In genomic region chr2:214808961-214809750, GRCh38 we compare ENCODE assay signal across 8 cellular contexts. TPM values are rescaled to one million over a fixed set of nuclear protein-coding genes. Genes with fewer than 3 reads are reported as not detected.
DNase-seq lines count a peak whose midpoint lies in the region; ATAC-seq and TF ChIP-seq lines count a peak whose summit lies in the region.

Gene BARD1, minus strand, starts transcription at chr2:214809683. Its CDS starts 114 bp downstream, at chr2:214809569.

- peak; percentile 36 to 38 for ATAC-seq in activated naive CD4-positive, alpha-beta T cell treated with anti-CD3 and anti-CD28 coated beads, Interleukin-2, amount 50 U/mL, for 72 hours
- peak; percentile 31 for ATAC-seq in upper lobe of right lung

- H2BK120ac ChIP-seq in trophoblast cell (ENCODE audit: insufficient read depth, low read length, poor library complexity), result peak within 1 kb of the TSS; percentile 34

- intact Hi-C loops in head of caudate nucleus (cut with DNase I), result no loop called here
- intact Hi-C loops in upper lobe of right lung (cut with DNase I), result no loop called here

- peak within 1 kb of the TSS; percentile 91 for H3K4me3 ChIP-seq in trophoblast cell (ENCODE audit: low read depth, low read length)
- H3K4me3 ChIP-seq in upper lobe of right lung, result peak within 1 kb of the TSS; percentile 80

- H3K36me3 Mint-ChIP-seq in activated naive CD4-positive, alpha-beta T cell treated with anti-CD3 and anti-CD28 coated beads, Interleukin-2, amount 50 U/mL, for 72 hours, result peaks cover 20 to 33% of the 10 kb centered on the region in 2 donors

- no peak within 1 kb of the TSS for H3K4ac ChIP-seq in trophoblast cell (ENCODE audit: low read depth, low read length)

- peak within 1 kb of the TSS; percentile 87 to 100 for H3K27ac Mint-ChIP-seq in activated naive CD4-positive, alpha-beta T cell treated with anti-CD3 and anti-CD28 coated beads, Interleukin-2, amount 50 U/mL, for 72 hours

- peak within 1 kb of the TSS; percentile 44 for H4K8ac ChIP-seq in trophoblast cell (ENCODE audit: low read depth, low read length)

- H2AFZ ChIP-seq in trophoblast cell (ENCODE audit: insufficient read depth, low read length, poor library complexity), result peak within 1 kb of the TSS; percentile 58

- H3K18ac ChIP-seq in trophoblast cell (ENCODE audit: low read length), result peak within 1 kb of the TSS; percentile 28

- no CpG with 5 or more reads among the region's 76 CpGs for WGBS in trophoblast cell (ENCODE audit: extremely low coverage, insufficient coverage, insufficient read length)

- no peaks in the 10 kb centered on the region for H3K9me3 Mint-ChIP-seq in activated naive CD4-positive, alpha-beta T cell treated with anti-CD3 and anti-CD28 coated beads, Interleukin-2, amount 50 U/mL, for 72 hours

- peak within 1 kb of the TSS; percentile 53 for H3K9ac ChIP-seq in trophoblast cell (ENCODE audit: low read length)

- peak within 1 kb of the TSS; percentile 14 for H3K14ac ChIP-seq in trophoblast cell (ENCODE audit: low read length)

- H3K27ac ChIP-seq in RWPE1 (peak within 1 kb of the TSS; percentile 99), trophoblast cell (ENCODE audit: low read depth, low read length) (peak within 1 kb of the TSS; percentile 71), upper lobe of right lung (peak within 1 kb of the TSS; percentile 82)

- CTCF ChIA-PET in RWPE1 (lab: Yijun Ruan, JAX), result interaction anchor here (0.5 kb wide), 1 partner anchor 1122 kb away, joined by 3 read pairs; no protein-coding TSS in a partner anchor

- H3K9me3 ChIP-seq in trophoblast cell (ENCODE audit: insufficient read depth, low read depth, low read length), result no peaks in the 10 kb centered on the region
- no peaks in the 10 kb centered on the region for H3K9me3 ChIP-seq in upper lobe of right lung

- peaks cover 5% of the 10 kb centered on the region for H3K79me2 ChIP-seq in trophoblast cell (ENCODE audit: control insufficient read depth, insufficient read depth, low read length, poor library complexity)

- no peak within 1 kb of the TSS for H2BK12ac ChIP-seq in trophoblast cell (ENCODE audit: low read length)

- no peak within 1 kb of the TSS for H4K12ac ChIP-seq in trophoblast cell (ENCODE audit: low read depth, low read length)

- POLR2A ChIA-PET in RWPE1 (lab: Yijun Ruan, JAX; ENCODE audit: low non-redundant PET), result interaction anchor here (0.5 kb wide), 1 partner anchor 110 kb away, joined by 3 read pairs; no protein-coding TSS in a partner anchor

- H3K79me1 ChIP-seq in trophoblast cell (ENCODE audit: low read length), result peaks cover 5% of the 10 kb centered on the region

- peak within 1 kb of the TSS; percentile 18 for H2BK5ac ChIP-seq in trophoblast cell (ENCODE audit: low read depth, low read length, poor library complexity)

- no peak within 1 kb of the TSS for H3K23ac ChIP-seq in trophoblast cell (ENCODE audit: low read length)

- peak within 1 kb of the TSS; percentile 68 for H3K4me2 ChIP-seq in trophoblast cell (ENCODE audit: low read length)

- H3K36me3 ChIP-seq in trophoblast cell (ENCODE audit: control insufficient read depth in 1 of 2, insufficient read depth in 2 of 2, low read length in 2 of 2) (no peaks in the 10 kb centered on the region), upper lobe of right lung (no peaks in the 10 kb centered on the region)

- H3K4me1 ChIP-seq in trophoblast cell (ENCODE audit: control insufficient read depth in 1 of 2, insufficient read depth in 2 of 2, low read length in 2 of 2), result peaks cover 1 to 5% of the 10 kb centered on the region in 2 experiments
- no peaks in the 10 kb centered on the region for H3K4me1 ChIP-seq in upper lobe of right lung

- no peak for TF ChIP-seq CTCF in GM20000 (IDR thresholded peaks at IDR 0.05; ENCODE audit: extremely low read depth, missing control alignments)
- TF ChIP-seq CTCF in RWPE1 (conservative IDR thresholded peaks at IDR 0.05; ENCODE audit: low read depth), result no peak
- no peak for TF ChIP-seq CTCF in upper lobe of right lung (IDR thresholded peaks at IDR 0.05)

- H3K27me3 ChIP-seq in trophoblast cell (ENCODE audit: insufficient read depth, low read length) (no peaks in the 10 kb centered on the region), upper lobe of right lung (no peaks in the 10 kb centered on the region)

- peak; percentile 86 for DNase-seq in DMS 273 (lab: John Stamatoyannopoulos, UW; ENCODE audit: unreplicated experiment)
- DNase-seq in GM20000 (ENCODE audit: low spot score), result peak; percentile 47
- DNase-seq in HS-27A (ENCODE audit: low read depth), result peak; percentile 22
- DNase-seq in RWPE1 (ENCODE audit: low spot score), result peak; percentile 66
- DNase-seq in activated naive CD4-positive, alpha-beta T cell treated with anti-CD3 and anti-CD28 coated beads, Interleukin-2, amount 50 U/mL, for 72 hours (ENCODE audit: low spot score in 2 of 2), result peak; percentile 54 to 58
- DNase-seq in head of caudate nucleus, result peak in 40 of 42 donors; percentile 3 to 73 (median 42)
- DNase-seq in trophoblast cell, result peak; percentile 13 to 58
- DNase-seq in upper lobe of right lung, result peak; percentile 78

- no peak within 1 kb of the TSS for H2AK5ac ChIP-seq in trophoblast cell (ENCODE audit: low read length)

- peak within 1 kb of the TSS; percentile 75 for H4K91ac ChIP-seq in trophoblast cell (ENCODE audit: low read depth, low read length)

RNA-seq across cellular contexts. Expression of gene BARD1, which starts in this region (rescaled TPM):
- total RNA-seq in activated naive CD4-positive, alpha-beta T cell treated with anti-CD3 and anti-CD28 coated beads, Interleukin-2, amount 50 U/mL, for 72 hours, result 10 to 100 TPM; 31.3 to 31.5 TPM
- polyA plus RNA-seq in trophoblast cell (2013), result 13.4 and 13.7 TPM in 2 replicates
- total RNA-seq in upper lobe of right lung, result 11.3 TPM

Comparison
In these comparisons a context has a peak if more than half of its experiments do, and no peak if none do; other contexts are left out.
1. Peak in every context shown above with its lines: DNase-seq, ATAC-seq, H3K4me3 ChIP-seq and H3K27ac ChIP-seq.
2. DNase-seq: peak in every context shown above with its lines; median percentile 86 in DMS 273; 78 in upper lobe of right lung; 66 in RWPE1; 56 in activated naive CD4-positive, alpha-beta T cell treated with anti-CD3 and anti-CD28 coated beads, Interleukin-2, amount 50 U/mL, for 72 hours; 47 in GM20000; 42 in head of caudate nucleus; 36 in trophoblast cell; 22 in HS-27A.